Comparison of ENCODE assay signal across 23 cellular contexts in the genomic region with DNA sequence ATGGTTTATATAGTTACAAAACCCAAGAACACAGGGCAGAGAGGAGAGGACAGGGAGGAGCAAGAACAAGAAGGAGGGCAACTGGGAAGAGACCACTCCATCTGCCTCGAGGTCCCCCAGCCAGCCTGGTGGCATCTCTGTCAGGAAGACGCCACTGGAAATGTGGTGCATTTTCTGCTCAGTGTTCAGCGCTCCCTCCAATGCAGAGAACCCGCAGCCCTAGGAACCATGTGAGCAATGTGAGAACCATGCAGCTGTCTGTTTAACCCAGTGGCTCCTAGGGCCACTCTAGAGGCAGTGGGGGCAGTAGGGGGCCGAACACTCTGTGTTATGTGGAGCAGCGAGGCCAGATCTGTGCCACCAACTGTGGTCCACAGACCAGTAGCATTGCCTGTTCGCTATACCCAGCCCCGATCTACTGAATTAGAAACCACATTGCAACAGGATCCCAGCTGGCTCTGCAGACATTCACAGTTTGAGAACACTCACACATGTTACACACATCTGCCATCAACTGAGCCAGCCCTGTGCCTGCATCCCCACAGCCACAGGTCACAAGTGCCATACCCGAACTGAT.
A peak's percentile ranks its signal among the peaks of the same experiment; 100 is the strongest.
DNase-seq lines count a peak whose midpoint lies in the region; ATAC-seq, FAIRE-seq and TF ChIP-seq lines count a peak whose summit lies in the region.
"Had no signal": no experiment of that assay in that cellular context is flagged by ENCODE, and none has a peak within 500 bp of the region (broad histone marks: within the 10 kb centered on the region; RNA-seq: fewer than 3 reads in every experiment).

No MANE protein-coding gene starts in this region.

- H3K14ac ChIP-seq in H1 (ENCODE audit: insufficient read length) = no peak overlapping the region

- H3K4me3 Mint-ChIP-seq in type B pancreatic cell = peak overlapping the region; percentile 34
- H3K4me3 Mint-ChIP-seq: CD14-positive monocyte, H9 had no signal

- no peaks in the 10 kb centered on the region for H3K79me2 ChIP-seq in H1 (ENCODE audit: control insufficient read depth in 1 of 2, insufficient read depth in 2 of 2, low read length in 2 of 2)

- no peaks in the 10 kb centered on the region for H3K4me1 Mint-ChIP-seq in type B pancreatic cell (ENCODE audit: unreplicated experiment)
- H3K4me1 Mint-ChIP-seq: CD14-positive monocyte had no signal

- FAIRE-seq in H1 (lab: Jason Lieb, UNC) = no peak
- FAIRE-seq: G401.6, HepG2 had no signal

- no peaks in the 10 kb centered on the region for H4K20me1 ChIP-seq in H1 (replicated peaks in 1 of 2; ENCODE audit: control insufficient read depth in 1 of 2, insufficient read depth in 2 of 2, low read length in 2 of 2)

- H3K4me3 ChIP-seq in H1 (ENCODE audit: extremely low read depth in 1 of 4, insufficient read depth in 2 of 4, low read depth in 3 of 4, low read length in 4 of 4) = no peak overlapping the region; a peak in 1 of 8 replicates

- no peaks in the 10 kb centered on the region for H3K9me3 ChIP-seq in H1 (ENCODE audit: insufficient read depth in 2 of 2, low read depth in 1 of 2, low read length in 1 of 2)

- H2BK20ac ChIP-seq in H1 (ENCODE audit: low read length) = no peak overlapping the region

- TF ChIP-seq POLR2A in H1 (IDR thresholded peaks at IDR 0.05; ENCODE audit: control extremely low read depth in 1 of 2, low read depth in 2 of 2, low read length in 2 of 2) = no peak

- H3K9me3 Mint-ChIP-seq in type B pancreatic cell = no peaks in the 10 kb centered on the region
- H3K9me3 Mint-ChIP-seq: H9 had no signal

- H3K27me3 Mint-ChIP-seq in type B pancreatic cell = peaks cover 36% of the 10 kb centered on the region

- H4K5ac ChIP-seq in H1 (ENCODE audit: insufficient read length, low read depth, low read length) = no peak overlapping the region

- no peak overlapping the region; the same call in 1 of the 2 replicates for H2AK5ac ChIP-seq in H1 (ENCODE audit: low read depth, low read length)

- H3K4me1 ChIP-seq in H1 (replicated peaks in 1 of 4; ENCODE audit: control insufficient read depth in 3 of 4, insufficient read depth in 4 of 4, low read length in 3 of 4) = peaks cover 4 to 15% (median 10%) of the 10 kb centered on the region in 4 experiments; a peak in 6 of 7 replicates

- no peak overlapping the region; the same call in 1 of the 2 replicates for H3K18ac ChIP-seq in H1 (ENCODE audit: extremely low read depth, low read length)

- TF ChIP-seq RAD21 in H1 (IDR thresholded peaks at IDR 0.05 in 1 of 2, conservative IDR thresholded peaks at IDR 0.05 in 1 of 2; ENCODE audit: low read depth in 2 of 2, low read length in 2 of 2) = no peak

- TF ChIP-seq CTCF in H1 (IDR thresholded peaks at IDR 0.05; ENCODE audit: control extremely low read depth in 1 of 3, insufficient read depth in 1 of 3, low read depth in 1 of 3, low read length in 3 of 3) (no peak), type B pancreatic cell (conservative IDR thresholded peaks at IDR 0.05) (no peak)

- H3K4ac ChIP-seq in H1 (replicated peaks; ENCODE audit: insufficient read length, low read depth, low read length) = no peak overlapping the region

- H2BK15ac ChIP-seq in H1 (ENCODE audit: low read length) = no peak overlapping the region

- no peak overlapping the region for H3K56ac ChIP-seq in H1 (replicated peaks; ENCODE audit: insufficient read length, low read depth, low read length)

- H2BK12ac ChIP-seq in H1 (ENCODE audit: low read depth, low read length) = 0 out of 2 replicates have a peak overlapping the region, but pooled peaks have one; percentile 56

- H3K23me2 ChIP-seq in H1 (ENCODE audit: low read depth, low read length) = no peaks in the 10 kb centered on the region

- peak overlapping the region; percentile 96 for H3K27ac Mint-ChIP-seq in type B pancreatic cell
- H3K27ac Mint-ChIP-seq: CD14-positive monocyte had no signal

- no peak overlapping the region for H2AFZ ChIP-seq in H1 (ENCODE audit: low read length)

- no peaks in the 10 kb centered on the region for H3K36me3 ChIP-seq in H1 (ENCODE audit: control insufficient read depth in 2 of 4, insufficient read depth in 4 of 4, low read length in 3 of 4)

- H3K27me3 ChIP-seq in H1 (replicated peaks in 1 of 4; ENCODE audit: control insufficient read depth in 3 of 4, extremely low read depth in 1 of 4, insufficient read depth in 3 of 4, low read length in 3 of 4) = peaks cover 0 to 9% (median 9%) of the 10 kb centered on the region in 4 experiments; a peak in 3 of 7 replicates

- no peak overlapping the region for H3K9ac ChIP-seq in H1 (replicated peaks in 1 of 4; ENCODE audit: extremely low read depth in 1 of 4, low read depth in 3 of 4, low read length in 3 of 4)

- POLR2A ChIA-PET in H1 (lab: Charles Lee; ENCODE audit: partially characterized antibody) = no interaction called here

- no peak for TF ChIP-seq EP300 in H1 (IDR thresholded peaks at IDR 0.05; ENCODE audit: borderline replicate concordance in 1 of 2, low read depth in 2 of 2, low read length in 2 of 2)

- H3K79me1 ChIP-seq in H1 (ENCODE audit: low read depth, low read length) = no peaks in the 10 kb centered on the region

- H3K4me2 ChIP-seq in H1 (ENCODE audit: insufficient read depth in 1 of 2, low read depth in 2 of 2, low read length in 2 of 2) = peak overlapping the region in 1 of 2 experiments; percentile 38; a peak in 2 of 4 replicates

- 86% methylated on average over 9 of the region's 9 CpGs; no CpG with 5 or more reads in 1 of the 2 experiments for WGBS in H1 (ENCODE audit: extremely low coverage in 1 of 2, insufficient coverage in 1 of 2, insufficient read length in 1 of 2, insufficient replicate concordance in 2 of 2, low coverage in 1 of 2, low lambda C conversion rate in 2 of 2, missing lambda C conversion rate in 1 of 2), 2 experiments

- DNase-seq in DMS 273 (lab: John Stamatoyannopoulos, UW; ENCODE audit: unreplicated experiment) = peak; percentile 34
- DNase-seq in DMS 273 treated with DMSO at 0.1 percent for 48 hours (lab: John Stamatoyannopoulos, UW) = no peak
- no peak for DNase-seq in H1 (ENCODE audit: low read depth in 1 of 2, low spot score in 2 of 2)
- DNase-seq in left lobe of liver (ENCODE audit: low spot score) = peak; percentile 33
- DNase-seq in type B pancreatic cell (ENCODE audit: extremely low spot score, unreplicated experiment) = no peak
- no peak for DNase-seq in NCI-H1417 treated with DMSO at 0.1 percent for 48 hours (lab: John Stamatoyannopoulos, UW)
- DNase-seq in T-helper 2 cell = no peak
- DNase-seq: DND-41, H9, KBM-7, NCI-H1105, NCI-H187 treated with DMSO at 0.1 percent for 48 hours, NCI-H345, NCI-H524 treated with DMSO at 0.1 percent for 48 hours, PC-3, RPMI8226, SHP77 treated with DMSO at 0.1 percent for 48 hours had no signal

- H4K91ac ChIP-seq in H1 (replicated peaks; ENCODE audit: insufficient read length, low read length) = no peak overlapping the region

- ATAC-seq in left lobe of liver (no peak), HG03039 (IDR thresholded peaks at IDR 0.05; ENCODE audit: unreplicated experiment) (no peak)
- ATAC-seq: HepG2, PC-3, SK-N-SH treated with all-trans-retinoic acid at 6 μM for 48 hours had no signal

- no peak overlapping the region for H2BK5ac ChIP-seq in H1 (ENCODE audit: low read depth, low read length)

- no peak overlapping the region for H3K27ac ChIP-seq in H1 (ENCODE audit: low read depth, low read length)
- H3K27ac ChIP-seq: 22Rv1 had no signal

- no peak overlapping the region for H2BK120ac ChIP-seq in H1 (replicated peaks; ENCODE audit: low read depth, low read length)

- H3K36me3 Mint-ChIP-seq in type B pancreatic cell = peaks cover 5% of the 10 kb centered on the region
- H3K36me3 Mint-ChIP-seq: CD14-positive monocyte had no signal

- H4K8ac ChIP-seq in H1 (ENCODE audit: extremely low read depth, insufficient read depth, low read length) = no peak overlapping the region

- CTCF ChIA-PET in H1 (lab: Charles Lee; ENCODE audit: partially characterized antibody) = interaction anchor here (0.7 to 1.2 kb wide), 5 partner anchors 30 to 196 kb away, joined by 3 to 4 read pairs (median 3); no protein-coding TSS in a partner anchor

- no peak overlapping the region for H3K23ac ChIP-seq in H1 (ENCODE audit: insufficient read length)

TF ChIP-seq in H1, 55 proteins besides CTCF, POLR2A, EP300 and RAD21:
- TF ChIP-seq FOSL1 (IDR thresholded peaks at IDR 0.05; ENCODE audit: insufficient read depth, low read depth, low read length) (no peak), POLR2AphosphoS5 (IDR thresholded peaks at IDR 0.05; ENCODE audit: low read depth, low read length) (no peak), ZNF274 (IDR thresholded peaks at IDR 0.05; ENCODE audit: borderline replicate concordance, extremely low read depth, low read length) (no peak), KDM5A (IDR thresholded peaks at IDR 0.05; ENCODE audit: low read length) (no peak), SAP30 (IDR thresholded peaks at IDR 0.05; ENCODE audit: insufficient read depth, insufficient replicate concordance, low read length) (no peak), BCL11A (IDR thresholded peaks at IDR 0.05; ENCODE audit: low read depth in 2 of 2, low read length in 2 of 2) (no peak), PHF8 (conservative IDR thresholded peaks at IDR 0.05; ENCODE audit: low read depth, low read length) (no peak)

Comparison
In these comparisons a context has a peak if more than half of its experiments do, and no peak if none do; other contexts are left out.
1. DNase-seq: peak in DMS 273 (single experiment) and left lobe of liver (single experiment); none in DMS 273 treated with DMSO at 0.1 percent for 48 hours (single experiment), H1 (0 of 2), type B pancreatic cell (single experiment), NCI-H1417 treated with DMSO at 0.1 percent for 48 hours (single experiment) and T-helper 2 cell (0 of 5).